Comparison of ENCODE assay signal across 1 cellular context in the genomic region with DNA sequence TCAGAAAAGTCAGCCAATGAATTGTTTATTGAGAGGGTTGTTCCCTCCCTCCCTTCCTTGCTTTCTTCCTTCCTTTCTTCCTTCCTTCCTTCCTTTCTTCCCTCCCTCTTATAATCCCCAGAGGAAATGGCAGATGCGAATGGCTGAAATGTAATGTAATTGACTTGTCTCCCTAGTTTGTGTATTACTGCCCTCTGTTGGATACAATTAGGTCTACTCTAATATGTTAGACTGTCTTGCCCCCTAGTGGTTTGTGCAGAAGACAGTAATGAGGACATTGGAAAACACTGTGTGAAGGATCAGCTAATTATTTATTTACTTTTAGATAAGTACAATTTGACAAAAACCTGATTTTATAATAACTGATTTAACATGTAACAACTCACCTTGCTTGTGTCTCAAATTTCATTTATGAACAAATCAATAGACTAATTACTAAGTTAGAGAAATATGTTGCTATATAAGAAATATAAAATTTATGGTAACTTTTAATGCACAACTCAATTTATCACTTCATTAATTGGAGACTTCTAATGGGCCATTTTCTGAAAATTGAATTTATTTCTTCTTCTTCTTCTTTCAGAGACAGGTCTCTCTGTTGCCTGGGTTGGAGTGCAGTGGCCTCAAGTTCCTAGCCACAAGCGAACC.
TF ChIP-seq lines count a peak whose summit lies in the region.

No MANE protein-coding gene starts in this region.

TF ChIP-seq in GM12878, 131 proteins besides CTCF, POLR2A, EP300 and RAD21 (continued from another document):
- TF ChIP-seq SMC3 (IDR thresholded peaks at IDR 0.05; ENCODE audit: borderline replicate concordance, low read length) (peak; percentile 97), KLF5 (IDR thresholded peaks at IDR 0.05; ENCODE audit: partially characterized antibody) (no peak), FOXM1 (IDR thresholded peaks at IDR 0.05; ENCODE audit: low read depth, low read length) (no peak), ATF7 (IDR thresholded peaks at IDR 0.05; ENCODE audit: low read depth) (no peak), KAT2A (conservative IDR thresholded peaks at IDR 0.05; ENCODE audit: control insufficient read depth, low read depth, low read length) (no peak), BHLHE40 (IDR thresholded peaks at IDR 0.05; ENCODE audit: borderline replicate concordance in 1 of 2, low read depth in 2 of 2, low read length in 1 of 2) (no peak), PAX5 (IDR thresholded peaks at IDR 0.05; ENCODE audit: borderline replicate concordance, low read depth, low read length) (no peak), NR2C2 (IDR thresholded peaks at IDR 0.05; ENCODE audit: borderline replicate concordance, control insufficient read depth, insufficient read length, low read depth) (no peak), YY1 (IDR thresholded peaks at IDR 0.05; ENCODE audit: low read depth, low read length) (peak; percentile 54; the same call in 1 of the 2 replicates)
